1 cellular context compared by ENCODE assay signal in the genomic region with DNA sequence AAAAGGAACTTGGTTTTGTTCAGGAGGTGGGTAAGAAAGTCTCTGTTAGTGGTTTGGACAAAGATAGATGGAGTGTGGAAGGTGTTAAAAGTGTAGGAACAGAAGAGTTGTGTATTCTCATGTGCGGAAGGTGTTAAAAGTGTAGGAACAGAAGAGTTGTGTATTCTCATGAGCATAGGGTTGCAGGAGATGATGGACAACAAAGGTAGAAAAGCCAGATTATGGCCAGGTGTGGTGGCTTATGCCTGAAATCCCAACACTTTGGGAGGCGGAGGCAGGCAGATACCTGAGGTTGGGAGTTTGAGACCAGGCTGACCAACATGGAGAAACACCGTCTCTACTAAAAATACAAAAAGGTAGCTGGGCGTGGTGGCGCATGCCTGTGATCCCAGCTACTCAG.
TF ChIP-seq lines count a peak whose summit lies in the region.

No MANE protein-coding gene starts in this region.

TF ChIP-seq in K562, 482 proteins besides CTCF, POLR2A, EP300 and RAD21 (continued from another document):
- TF ChIP-seq, protein P1, sequence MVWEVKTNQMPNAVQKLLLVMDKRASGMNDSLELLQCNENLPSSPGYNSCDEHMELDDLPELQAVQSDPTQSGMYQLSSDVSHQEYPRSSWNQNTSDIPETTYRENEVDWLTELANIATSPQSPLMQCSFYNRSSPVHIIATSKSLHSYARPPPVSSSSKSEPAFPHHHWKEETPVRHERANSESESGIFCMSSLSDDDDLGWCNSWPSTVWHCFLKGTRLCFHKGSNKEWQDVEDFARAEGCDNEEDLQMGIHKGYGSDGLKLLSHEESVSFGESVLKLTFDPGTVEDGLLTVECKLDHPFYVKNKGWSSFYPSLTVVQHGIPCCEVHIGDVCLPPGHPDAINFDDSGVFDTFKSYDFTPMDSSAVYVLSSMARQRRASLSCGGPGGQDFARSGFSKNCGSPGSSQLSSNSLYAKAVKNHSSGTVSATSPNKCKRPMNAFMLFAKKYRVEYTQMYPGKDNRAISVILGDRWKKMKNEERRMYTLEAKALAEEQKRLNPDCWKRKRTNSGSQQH (CRISPR knock-in tag; IDR thresholded peaks at IDR 0.05): 0 out of 2 replicates have a peak, but pooled peaks have one; percentile 42
- TF ChIP-seq, protein P2, sequence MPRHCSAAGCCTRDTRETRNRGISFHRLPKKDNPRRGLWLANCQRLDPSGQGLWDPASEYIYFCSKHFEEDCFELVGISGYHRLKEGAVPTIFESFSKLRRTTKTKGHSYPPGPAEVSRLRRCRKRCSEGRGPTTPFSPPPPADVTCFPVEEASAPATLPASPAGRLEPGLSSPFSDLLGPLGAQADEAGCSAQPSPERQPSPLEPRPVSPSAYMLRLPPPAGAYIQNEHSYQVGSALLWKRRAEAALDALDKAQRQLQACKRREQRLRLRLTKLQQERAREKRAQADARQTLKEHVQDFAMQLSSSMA (CRISPR knock-in tag; IDR thresholded peaks at IDR 0.05): no peak
- TF ChIP-seq OTX1 (CRISPR knock-in tag; IDR thresholded peaks at IDR 0.05) (0 out of 2 replicates have a peak, but pooled peaks have one; percentile 51), RFX1 (IDR thresholded peaks at IDR 0.05) (no peak), SRSF7 (optimal IDR thresholded peaks at IDR 0.05; ENCODE audit: low read depth, low read length) (no peak), NFIC (IDR thresholded peaks at IDR 0.05) (no peak), SUPT5H (IDR thresholded peaks at IDR 0.05) (peak; percentile 33; the same call in 1 of the 2 replicates), ZNF124 (CRISPR knock-in tag; IDR thresholded peaks at IDR 0.05) (no peak)
- TF ChIP-seq, protein P3, sequence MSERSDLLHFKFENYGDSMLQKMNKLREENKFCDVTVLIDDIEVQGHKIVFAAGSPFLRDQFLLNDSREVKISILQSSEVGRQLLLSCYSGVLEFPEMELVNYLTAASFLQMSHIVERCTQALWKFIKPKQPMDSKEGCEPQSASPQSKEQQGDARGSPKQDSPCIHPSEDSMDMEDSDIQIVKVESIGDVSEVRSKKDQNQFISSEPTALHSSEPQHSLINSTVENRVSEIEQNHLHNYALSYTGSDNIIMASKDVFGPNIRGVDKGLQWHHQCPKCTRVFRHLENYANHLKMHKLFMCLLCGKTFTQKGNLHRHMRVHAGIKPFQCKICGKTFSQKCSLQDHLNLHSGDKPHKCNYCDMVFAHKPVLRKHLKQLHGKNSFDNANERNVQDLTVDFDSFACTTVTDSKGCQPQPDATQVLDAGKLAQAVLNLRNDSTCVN (CRISPR knock-in tag; IDR thresholded peaks at IDR 0.05): 0 out of 2 replicates have a peak, but pooled peaks have one; percentile 60
TF ChIP-seq in K562: peak in this region for 7.
